ENCODE assay signal across 1 cellular context in the genomic region with DNA sequence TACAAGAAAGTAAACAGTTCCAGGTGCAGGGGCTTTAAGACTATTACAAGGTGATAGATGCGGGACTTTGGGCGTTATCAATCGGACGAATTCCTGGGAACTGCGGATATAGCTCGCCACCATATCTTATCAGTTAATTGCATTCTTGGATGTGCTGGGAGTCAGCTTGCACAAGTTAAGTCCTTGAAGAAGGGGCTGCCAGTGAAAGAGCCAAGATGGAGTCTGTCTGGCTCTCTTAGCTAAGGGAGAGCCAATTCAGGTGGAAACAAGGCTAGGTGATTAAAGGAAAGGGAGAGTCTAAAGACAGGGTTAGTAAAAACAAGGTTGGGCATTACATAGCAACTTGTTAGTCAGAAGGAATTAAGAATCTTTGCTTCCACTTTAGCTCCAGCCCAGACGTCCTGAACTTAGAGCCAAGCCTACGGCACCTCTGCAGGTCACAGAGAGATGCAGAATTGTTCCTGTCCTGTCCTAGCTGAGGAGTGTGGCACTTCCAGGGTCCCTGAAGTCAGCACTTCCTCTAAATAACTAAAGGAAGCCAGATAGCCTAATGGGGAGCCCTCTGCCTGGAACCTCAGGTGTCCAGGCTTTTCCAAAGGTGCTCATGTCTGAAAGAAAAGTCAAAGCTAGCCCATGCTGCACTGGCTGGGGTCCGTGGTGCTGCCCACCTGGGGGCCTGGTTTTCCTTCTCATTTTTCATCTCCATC.
TF ChIP-seq lines count a peak whose summit lies in the region.

No MANE protein-coding gene starts in this region.

TF ChIP-seq in WTC11, 78 proteins besides CTCF, POLR2A, EP300 and RAD21 (continued from another document):
- TF ChIP-seq FOXK1 (CRISPR knock-in tag; IDR thresholded peaks at IDR 0.05) (no peak), PRRX2 (CRISPR knock-in tag; IDR thresholded peaks at IDR 0.05) (no peak), ZSCAN18 (CRISPR knock-in tag; IDR thresholded peaks at IDR 0.05) (no peak), EMX1 (CRISPR knock-in tag; IDR thresholded peaks at IDR 0.05) (no peak), ZNF532 (CRISPR knock-in tag; IDR thresholded peaks at IDR 0.05; ENCODE audit: borderline replicate concordance) (no peak), CBFB (CRISPR knock-in tag; IDR thresholded peaks at IDR 0.05; ENCODE audit: low read depth) (no peak)
- TF ChIP-seq, protein P1, sequence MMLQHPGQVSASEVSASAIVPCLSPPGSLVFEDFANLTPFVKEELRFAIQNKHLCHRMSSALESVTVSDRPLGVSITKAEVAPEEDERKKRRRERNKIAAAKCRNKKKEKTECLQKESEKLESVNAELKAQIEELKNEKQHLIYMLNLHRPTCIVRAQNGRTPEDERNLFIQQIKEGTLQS (CRISPR knock-in tag; conservative IDR thresholded peaks at IDR 0.05) = no peak
- TF ChIP-seq, protein P2, sequence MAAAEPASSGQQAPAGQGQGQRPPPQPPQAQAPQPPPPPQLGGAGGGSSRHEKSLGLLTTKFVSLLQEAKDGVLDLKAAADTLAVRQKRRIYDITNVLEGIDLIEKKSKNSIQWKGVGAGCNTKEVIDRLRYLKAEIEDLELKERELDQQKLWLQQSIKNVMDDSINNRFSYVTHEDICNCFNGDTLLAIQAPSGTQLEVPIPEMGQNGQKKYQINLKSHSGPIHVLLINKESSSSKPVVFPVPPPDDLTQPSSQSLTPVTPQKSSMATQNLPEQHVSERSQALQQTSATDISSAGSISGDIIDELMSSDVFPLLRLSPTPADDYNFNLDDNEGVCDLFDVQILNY (CRISPR knock-in tag; IDR thresholded peaks at IDR 0.05) = no peak
